20 cellular contexts compared by ENCODE assay signal in the genomic region with DNA sequence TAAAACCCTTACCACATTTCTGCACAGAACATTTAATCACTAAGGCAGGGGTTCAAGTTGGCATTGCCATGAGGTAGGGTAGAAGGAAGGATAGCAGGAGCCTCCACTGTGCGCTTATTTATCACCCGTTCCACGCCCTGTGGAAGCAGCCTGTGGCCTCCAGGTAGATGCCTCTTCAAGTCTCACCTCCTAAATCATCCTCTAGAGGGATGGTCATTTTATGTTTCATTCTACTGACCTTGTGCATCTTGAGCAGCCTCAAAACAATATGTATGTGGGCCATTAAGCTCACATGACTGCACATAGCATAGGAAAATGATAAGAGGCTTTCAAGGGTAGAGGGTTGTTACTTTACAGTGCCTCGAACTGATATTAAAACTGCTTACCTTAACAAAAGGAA.
DNase-seq lines count a peak whose midpoint lies in the region; ATAC-seq and TF ChIP-seq lines count a peak whose summit lies in the region.
"Had no signal": no experiment of that assay in that cellular context is flagged by ENCODE, and none has a peak within 500 bp of the region (broad histone marks: within the 10 kb centered on the region; RNA-seq: fewer than 3 reads in every experiment).

No MANE protein-coding gene starts in this region.

- no TSS peak for BruUV-seq in A673 (replicated peaks; lab: Mats Ljungman, UMichigan)

- H3K36me3 ChIP-seq in brain microvascular endothelial cell (replicated peaks) = no peaks in the 10 kb centered on the region
- no peaks in the 10 kb centered on the region for H3K36me3 ChIP-seq in gastrocnemius medialis
- no peaks in the 10 kb centered on the region for H3K36me3 ChIP-seq in A673 (ENCODE audit: insufficient read depth, low read length, poor library complexity, severe bottlenecking)
- H3K36me3 ChIP-seq in aorta (ENCODE audit: control insufficient read depth in 1 of 2, insufficient read depth in 2 of 2, low read length in 1 of 2) = no peaks in the 10 kb centered on the region
- H3K36me3 ChIP-seq: SJSA1 had no signal

- H3K27ac ChIP-seq in brain microvascular endothelial cell = no peak overlapping the region
- H3K27ac ChIP-seq in gastrocnemius medialis = no peak overlapping the region
- no peak overlapping the region for H3K27ac ChIP-seq in A673 (ENCODE audit: low read depth, low read length, poor library complexity, severe bottlenecking)
- H3K27ac ChIP-seq in aorta (ENCODE audit: low read depth in 1 of 2, low read length in 2 of 2) = no peak overlapping the region
- H3K27ac ChIP-seq: HL-60, KMS-11, SJSA1 had no signal

- intact Hi-C loops in gastrocnemius medialis (cut with DNase I; ENCODE audit: low total_unique reads) = no loop called here
- intact Hi-C loops in A673 (cut with micrococcal nuclease; ENCODE audit: unreplicated experiment) = no loop called here
- intact Hi-C loops in aorta (cut with DNase I) = no loop called here

- no peak overlapping the region for H3K4me3 ChIP-seq in brain microvascular endothelial cell (ENCODE audit: low read depth, low read length)
- no peak overlapping the region for H3K4me3 ChIP-seq in gastrocnemius medialis
- no peak overlapping the region for H3K4me3 ChIP-seq in A673 (ENCODE audit: low read depth, low read length, poor library complexity, severe bottlenecking)
- no peak overlapping the region for H3K4me3 ChIP-seq in aorta (ENCODE audit: low read length in 2 of 2)
- H3K4me3 ChIP-seq: SJSA1 had no signal

- TF ChIP-seq CTCF in brain microvascular endothelial cell (IDR thresholded peaks at IDR 0.05; ENCODE audit: low read depth, low read length, missing control alignments) (peak; percentile 6), gastrocnemius medialis (IDR thresholded peaks at IDR 0.05 in 4 of 5, conservative IDR thresholded peaks at IDR 0.05 in 1 of 5) (no peak), A673 (conservative IDR thresholded peaks at IDR 0.05; ENCODE audit: low read depth, low read length) (no peak)

- no peaks in the 10 kb centered on the region for H3K9me3 ChIP-seq in gastrocnemius medialis
- no peaks in the 10 kb centered on the region for H3K9me3 ChIP-seq in A673 (ENCODE audit: low read depth, low read length, poor library complexity, severe bottlenecking)
- H3K9me3 ChIP-seq in aorta (ENCODE audit: control insufficient read depth, low read length) = no peaks in the 10 kb centered on the region
- H3K9me3 ChIP-seq: SJSA1 had no signal

- no peak for ATAC-seq in gastrocnemius medialis
- ATAC-seq in aorta (ENCODE audit: low FRiP score) = no peak
- ATAC-seq: Panc1 had no signal

- TF ChIP-seq POLR2A in gastrocnemius medialis (IDR thresholded peaks at IDR 0.05) = no peak

- H3K27me3 ChIP-seq in brain microvascular endothelial cell (replicated peaks) = no peaks in the 10 kb centered on the region
- no peaks in the 10 kb centered on the region for H3K27me3 ChIP-seq in gastrocnemius medialis
- H3K27me3 ChIP-seq in A673 (replicated peaks; ENCODE audit: insufficient read depth, low read depth, low read length, poor library complexity) = no peaks in the 10 kb centered on the region
- H3K27me3 ChIP-seq in aorta (ENCODE audit: control insufficient read depth in 1 of 2, insufficient read depth in 2 of 2, low read length in 1 of 2) = no peaks in the 10 kb centered on the region
- H3K27me3 ChIP-seq: SJSA1 had no signal

- in situ Hi-C loops in brain microvascular endothelial cell (cut with HindIII; ENCODE audit: low pct_ligation_motif_present, low sequenced_read_pairs) (no loop called here), gastrocnemius medialis (cut with MboI; ENCODE audit: low sequenced_read_pairs in 4 of 4) (no loop called here)

- peak; percentile 9 for DNase-seq in NCI-H82 (lab: John Stamatoyannopoulos, UW)
- DNase-seq in NCI-H82 treated with DMSO at 0.1 percent for 48 hours (lab: John Stamatoyannopoulos, UW; ENCODE audit: unreplicated experiment) = no peak
- DNase-seq in brain microvascular endothelial cell = no peak
- DNase-seq in iPS-NIHi7 (ENCODE audit: extremely low spot score) = peak; percentile 12
- DNase-seq in gastrocnemius medialis = no peak
- no peak for DNase-seq in A673 (ENCODE audit: low spot score)
- no peak for DNase-seq in aorta
- DNase-seq in DMS79 treated with DMSO at 0.1 percent for 48 hours (lab: John Stamatoyannopoulos, UW) = no peak
- DNase-seq: 8988T; CD4-positive, CD25-positive, alpha-beta regulatory T cell; DMS79; NCI-H1048; NCI-H1436; NCI-H1930; NCI-H226; NCI-H524 had no signal

- POLR2A ChIA-PET in A673 (lab: Charles Lee; ENCODE audit: low non-redundant PET) = no interaction called here

- H3K4me1 ChIP-seq in gastrocnemius medialis = no peaks in the 10 kb centered on the region
- no peaks in the 10 kb centered on the region for H3K4me1 ChIP-seq in A673 (ENCODE audit: insufficient read depth, low read length, poor library complexity, severe bottlenecking)
- no peaks in the 10 kb centered on the region for H3K4me1 ChIP-seq in aorta (ENCODE audit: control insufficient read depth in 1 of 2, insufficient read depth in 2 of 2, low read length in 2 of 2)
- H3K4me1 ChIP-seq: SJSA1 had no signal

- WGBS in aorta, 2 donors = 92 to 94% methylated on average over 4 of the region's 4 CpGs

- CTCF ChIA-PET in A673 (lab: Charles Lee) = no interaction called here

Comparison
In these comparisons a context has a peak if more than half of its experiments do, and no peak if none do; other contexts are left out.
1. DNase-seq: peak in NCI-H82 (single experiment) and iPS-NIHi7 (single experiment); none in NCI-H82 treated with DMSO at 0.1 percent for 48 hours (single experiment), brain microvascular endothelial cell (single experiment), gastrocnemius medialis (0 of 2), A673 (single experiment), aorta (0 of 2) and DMS79 treated with DMSO at 0.1 percent for 48 hours (single experiment).